In genomic region chr11:73380321-73380720, GRCh38 we compare ENCODE assay signal across 18 cellular contexts. TPM values are rescaled to one million over a fixed set of nuclear protein-coding genes. Genes with fewer than 3 reads are reported as not detected.
DNase-seq lines count a peak whose midpoint lies in the region; ATAC-seq lines count a peak whose summit lies in the region.
"Had no signal": no experiment of that assay in that cellular context is flagged by ENCODE, and none has a peak within 500 bp of the region (broad histone marks: within the 10 kb centered on the region; RNA-seq: fewer than 3 reads in every experiment).

No MANE protein-coding gene starts in this region.

- H2AFZ ChIP-seq in Karpas-422 (ENCODE audit: low read length), result no peak overlapping the region
- H2AFZ ChIP-seq: neural progenitor cell had no signal

- H4K20me1 ChIP-seq in Karpas-422 (ENCODE audit: insufficient read depth, low read depth, low read length), result peaks cover 47% of the 10 kb centered on the region

- H3K79me2 ChIP-seq in Karpas-422 (ENCODE audit: low read length), result peaks cover 87% of the 10 kb centered on the region

- peaks cover 75% of the 10 kb centered on the region for H3K4me1 Mint-ChIP-seq in activated naive CD4-positive, alpha-beta T cell treated with anti-CD3 and anti-CD28 coated beads, Interleukin-2, amount 10 ng/mL, durations not matched to agents 7 days and 5 days
- H3K4me1 Mint-ChIP-seq in dendritic cell treated with granulocyte-macrophage colony-stimulating factor and Interleukin-4, amounts not matched to agents 40 ng/mL and 50 ng/mL, for 4 days (ENCODE audit: low read depth), result peaks cover 83% of the 10 kb centered on the region
- H3K4me1 Mint-ChIP-seq in stimulated activated effector memory CD8-positive, alpha-beta T cell treated with anti-CD3 and anti-CD28 coated beads, Interleukin-12 subunit alpha, Interleukin-12 subunit beta, amount 100 ng/mL, for 72 hours, result peaks cover 84% of the 10 kb centered on the region

- peak overlapping the region; percentile 97 for H3K27ac ChIP-seq in Karpas-422 (ENCODE audit: low read length)
- H3K27ac ChIP-seq: A549, neural progenitor cell had no signal

- peak overlapping the region; percentile 50 to 71 for H3K27ac Mint-ChIP-seq in activated naive CD4-positive, alpha-beta T cell treated with anti-CD3 and anti-CD28 coated beads, Interleukin-2, amount 50 U/mL, for 72 hours
- H3K27ac Mint-ChIP-seq in activated naive CD4-positive, alpha-beta T cell treated with anti-CD3 and anti-CD28 coated beads, Interleukin-2, amount 10 ng/mL, durations not matched to agents 7 days and 5 days, result no peak overlapping the region
- peak overlapping the region; percentile 86 for H3K27ac Mint-ChIP-seq in dendritic cell treated with granulocyte-macrophage colony-stimulating factor and Interleukin-4, amounts not matched to agents 40 ng/mL and 50 ng/mL, for 4 days
- peak overlapping the region; percentile 98 for H3K27ac Mint-ChIP-seq in stimulated activated effector memory CD8-positive, alpha-beta T cell treated with anti-CD3 and anti-CD28 coated beads, Interleukin-12 subunit alpha, Interleukin-12 subunit beta, amount 100 ng/mL, for 72 hours

- H3K9me3 ChIP-seq in Karpas-422 (ENCODE audit: low read length), result no peaks in the 10 kb centered on the region
- H3K9me3 ChIP-seq: A549, esophagus squamous epithelium had no signal

- H3K9ac ChIP-seq in Karpas-422 (ENCODE audit: low read length), result peak overlapping the region; percentile 98
- H3K9ac ChIP-seq: neural progenitor cell had no signal

- no peaks in the 10 kb centered on the region for H3K27me3 ChIP-seq in Karpas-422 (ENCODE audit: low read length)
- H3K27me3 ChIP-seq: esophagus squamous epithelium had no signal

- H3K9me2 ChIP-seq in Karpas-422 (replicated peaks; ENCODE audit: insufficient read depth, low read length), result no peaks in the 10 kb centered on the region

- CTCF ChIA-PET in activated naive CD4-positive, alpha-beta T cell treated with anti-CD3 and anti-CD28 coated beads, Interleukin-2, amount 10 ng/mL, durations not matched to agents 7 days and 5 days (lab: Charles Lee), result interaction anchor here (1.2 to 1.7 kb wide), 3 partner anchors 9 to 29 kb away, joined by 4 read pairs; no protein-coding TSS in a partner anchor

- no peak for ATAC-seq in activated naive CD4-positive, alpha-beta T cell treated with anti-CD3 and anti-CD28 coated beads, Interleukin-2, amount 50 U/mL, for 72 hours
- ATAC-seq in stimulated activated effector memory CD8-positive, alpha-beta T cell treated with anti-CD3 and anti-CD28 coated beads, Interleukin-12 subunit alpha, Interleukin-12 subunit beta, amount 100 ng/mL, for 72 hours, result no peak
- ATAC-seq: A549 had no signal

- no peaks in the 10 kb centered on the region for H3K36me3 ChIP-seq in Karpas-422 (ENCODE audit: insufficient read depth, low read length)
- H3K36me3 ChIP-seq: esophagus squamous epithelium, neural progenitor cell had no signal

- no peaks in the 10 kb centered on the region for H3K9me3 Mint-ChIP-seq in activated naive CD4-positive, alpha-beta T cell treated with anti-CD3 and anti-CD28 coated beads, Interleukin-2, amount 50 U/mL, for 72 hours
- no peaks in the 10 kb centered on the region for H3K9me3 Mint-ChIP-seq in activated naive CD4-positive, alpha-beta T cell treated with anti-CD3 and anti-CD28 coated beads, Interleukin-2, amount 10 ng/mL, durations not matched to agents 7 days and 5 days
- H3K9me3 Mint-ChIP-seq in dendritic cell treated with granulocyte-macrophage colony-stimulating factor and Interleukin-4, amounts not matched to agents 40 ng/mL and 50 ng/mL, for 4 days, result no peaks in the 10 kb centered on the region
- no peaks in the 10 kb centered on the region for H3K9me3 Mint-ChIP-seq in stimulated activated effector memory CD8-positive, alpha-beta T cell treated with anti-CD3 and anti-CD28 coated beads, Interleukin-12 subunit alpha, Interleukin-12 subunit beta, amount 100 ng/mL, for 72 hours
- H3K9me3 Mint-ChIP-seq: CD4-positive, alpha-beta memory T cell; neural progenitor cell had no signal

- peak overlapping the region; percentile 72 for H3K4me2 ChIP-seq in Karpas-422 (ENCODE audit: low read depth, low read length, poor library complexity, severe bottlenecking)
- H3K4me2 ChIP-seq: A549, neural progenitor cell had no signal

- peaks cover 5 to 6% of the 10 kb centered on the region in 2 donors for H3K36me3 Mint-ChIP-seq in activated naive CD4-positive, alpha-beta T cell treated with anti-CD3 and anti-CD28 coated beads, Interleukin-2, amount 50 U/mL, for 72 hours
- peaks cover 5% of the 10 kb centered on the region for H3K36me3 Mint-ChIP-seq in activated naive CD4-positive, alpha-beta T cell treated with anti-CD3 and anti-CD28 coated beads, Interleukin-2, amount 10 ng/mL, durations not matched to agents 7 days and 5 days
- peaks cover 88% of the 10 kb centered on the region for H3K36me3 Mint-ChIP-seq in dendritic cell treated with granulocyte-macrophage colony-stimulating factor and Interleukin-4, amounts not matched to agents 40 ng/mL and 50 ng/mL, for 4 days (ENCODE audit: low read depth)
- peaks cover 43% of the 10 kb centered on the region for H3K36me3 Mint-ChIP-seq in stimulated activated effector memory CD8-positive, alpha-beta T cell treated with anti-CD3 and anti-CD28 coated beads, Interleukin-12 subunit alpha, Interleukin-12 subunit beta, amount 100 ng/mL, for 72 hours
- H3K36me3 Mint-ChIP-seq: neural progenitor cell had no signal

- no peak overlapping the region for H3K4me3 Mint-ChIP-seq in activated naive CD4-positive, alpha-beta T cell treated with anti-CD3 and anti-CD28 coated beads, Interleukin-2, amount 10 ng/mL, durations not matched to agents 7 days and 5 days
- H3K4me3 Mint-ChIP-seq in dendritic cell treated with granulocyte-macrophage colony-stimulating factor and Interleukin-4, amounts not matched to agents 40 ng/mL and 50 ng/mL, for 4 days, result peak overlapping the region; percentile 84
- H3K4me3 Mint-ChIP-seq in stimulated activated effector memory CD8-positive, alpha-beta T cell treated with anti-CD3 and anti-CD28 coated beads, Interleukin-12 subunit alpha, Interleukin-12 subunit beta, amount 100 ng/mL, for 72 hours, result peak overlapping the region; percentile 2

- no peak for DNase-seq in activated naive CD4-positive, alpha-beta T cell treated with anti-CD3 and anti-CD28 coated beads, Interleukin-2, amount 50 U/mL, for 72 hours (ENCODE audit: low spot score in 2 of 2)
- DNase-seq in activated naive CD4-positive, alpha-beta T cell treated with anti-CD3 and anti-CD28 coated beads, Interleukin-2, amount 10 ng/mL, durations not matched to agents 7 days and 5 days, result no peak
- DNase-seq in Karpas-422, result peak; percentile 54
- DNase-seq in stimulated activated effector memory CD8-positive, alpha-beta T cell treated with anti-CD3 and anti-CD28 coated beads, Interleukin-12 subunit alpha, Interleukin-12 subunit beta, amount 100 ng/mL, for 72 hours (ENCODE audit: low spot score in 2 of 2), result no peak
- DNase-seq in foreskin melanocyte, result no peak
- DNase-seq in mesenteric fat pad (ENCODE audit: low spot score), result no peak
- no peak for DNase-seq in NCI-H2081 treated with DMSO at 0.1 percent for 48 hours (lab: John Stamatoyannopoulos, UW)
- DNase-seq: activated CD8-positive, alpha-beta memory T cell treated with anti-CD3 and anti-CD28 coated beads for 24 hours; effector CD8-positive, alpha-beta T cell; EL; esophagus squamous epithelium; NCI-H1092 treated with DMSO at 0.1 percent for 48 hours; NCI-H510A; T-helper 1 cell had no signal

- H3K4me1 ChIP-seq in Karpas-422 (ENCODE audit: low read length), result peaks cover 86% of the 10 kb centered on the region

- intact Hi-C loops in dendritic cell treated with granulocyte-macrophage colony-stimulating factor and Interleukin-4, amounts not matched to agents 40 ng/mL and 50 ng/mL, for 4 days (cut with micrococcal nuclease), result no loop called here

- no peaks in the 10 kb centered on the region for H3K27me3 Mint-ChIP-seq in activated naive CD4-positive, alpha-beta T cell treated with anti-CD3 and anti-CD28 coated beads, Interleukin-2, amount 10 ng/mL, durations not matched to agents 7 days and 5 days
- no peaks in the 10 kb centered on the region for H3K27me3 Mint-ChIP-seq in dendritic cell treated with granulocyte-macrophage colony-stimulating factor and Interleukin-4, amounts not matched to agents 40 ng/mL and 50 ng/mL, for 4 days
- H3K27me3 Mint-ChIP-seq: CD4-positive, alpha-beta memory T cell had no signal

- H3K4me3 ChIP-seq in Karpas-422 (ENCODE audit: low read length), result peak overlapping the region; percentile 97; the same call in 1 of the 2 replicates
- H3K4me3 ChIP-seq: A549, esophagus squamous epithelium, neural progenitor cell had no signal

RNA-seq across cellular contexts. Expression of gene RELT, which starts 4.1 kb away (rescaled TPM):
- total RNA-seq in activated naive CD4-positive, alpha-beta T cell treated with anti-CD3 and anti-CD28 coated beads, Interleukin-2, amount 50 U/mL, for 72 hours, result 10 to 100 TPM; 23.2 to 28.2 TPM
- total RNA-seq in Karpas-422 (2014; rRNA removed; shearing (Covaris generic); ENCODE audit: low replicate concordance), result 21.7 and 54.2 TPM in 2 replicates
- 15.8 TPM for total RNA-seq in mesenteric fat pad
